Comparison of ENCODE assay signal across 8 cellular contexts in the genomic region with DNA sequence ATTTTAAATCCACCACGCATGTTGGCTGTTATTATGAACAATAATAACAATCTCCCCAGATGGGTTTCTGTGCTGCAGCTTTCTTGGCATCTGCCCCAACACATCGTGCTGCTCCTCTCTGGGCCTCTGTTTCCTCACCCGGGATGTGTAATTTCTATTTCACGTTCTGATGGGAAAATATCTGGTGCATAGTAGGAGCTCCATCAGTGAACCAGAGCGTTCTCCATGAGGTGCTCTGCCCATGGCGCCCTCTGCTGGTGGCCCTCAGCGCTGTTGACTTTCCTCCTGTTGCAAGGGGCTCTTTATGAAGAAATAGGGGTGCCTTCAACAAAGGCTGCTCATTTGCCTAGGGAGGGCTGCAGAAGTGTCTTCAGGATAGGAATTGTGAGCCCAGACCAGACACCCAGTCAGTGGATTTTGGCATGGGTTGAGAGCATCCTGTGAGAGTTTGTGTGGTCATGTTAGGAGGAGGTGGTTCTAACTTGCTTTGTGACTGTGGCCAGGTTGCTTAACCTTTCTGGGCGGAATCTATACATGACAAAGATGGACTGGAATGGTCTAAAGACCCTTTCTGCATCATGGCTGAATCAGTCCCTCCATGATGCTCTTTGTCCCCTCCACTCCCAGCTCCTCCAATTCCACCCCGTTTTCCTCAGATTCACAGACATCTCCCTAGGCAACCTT. TPM values are rescaled to one million over a fixed set of nuclear protein-coding genes. Genes with fewer than 3 reads are reported as not detected.
DNase-seq lines count a peak whose midpoint lies in the region; ATAC-seq and TF ChIP-seq lines count a peak whose summit lies in the region.

No MANE protein-coding gene starts in this region.

- H3K27me3 Mint-ChIP-seq in activated CD4-positive, alpha-beta memory T cell treated with anti-CD3 and anti-CD28 coated beads, Interleukin-2, amount 10 ng/mL, durations not matched to agents 7 days and 5 days = peaks cover 48% of the 10 kb centered on the region
- H3K27me3 Mint-ChIP-seq in natural killer cell treated with Interleukin-12 subunit alpha and Interleukin-12 subunit beta and Interleukin-15 and Interleukin-18, amount 100 ng/mL, for 72 hours = peaks cover 36 to 48% of the 10 kb centered on the region in 2 donors

- no peaks in the 10 kb centered on the region for H3K9me3 ChIP-seq in effector memory CD4-positive, alpha-beta T cell (ENCODE audit: control insufficient read depth, low read length)
- no peaks in the 10 kb centered on the region for H3K9me3 ChIP-seq in thyroid gland

- H3K9me3 Mint-ChIP-seq in activated CD4-positive, alpha-beta memory T cell treated with anti-CD3 and anti-CD28 coated beads, Interleukin-2, amount 10 ng/mL, durations not matched to agents 7 days and 5 days = no peaks in the 10 kb centered on the region
- no peaks in the 10 kb centered on the region for H3K9me3 Mint-ChIP-seq in natural killer cell treated with Interleukin-12 subunit alpha and Interleukin-12 subunit beta and Interleukin-15 and Interleukin-18, amount 100 ng/mL, for 72 hours

- peaks cover 26% of the 10 kb centered on the region for H3K27me3 ChIP-seq in effector memory CD4-positive, alpha-beta T cell (replicated peaks; ENCODE audit: control insufficient read depth, insufficient read depth, low read length, poor library complexity, severe bottlenecking)
- H3K27me3 ChIP-seq in thyroid gland = peaks cover 12% of the 10 kb centered on the region

- in situ Hi-C loops in G401 (cut with HindIII; ENCODE audit: low sequenced_read_pairs) = no loop called here

- ATAC-seq in natural killer cell treated with Interleukin-12 subunit alpha and Interleukin-12 subunit beta and Interleukin-15 and Interleukin-18, amount 100 ng/mL, for 72 hours = no peak
- ATAC-seq in HG03469 (IDR thresholded peaks at IDR 0.05; ENCODE audit: unreplicated experiment) (no peak), HG02970 (IDR thresholded peaks at IDR 0.05; ENCODE audit: low FRiP score, unreplicated experiment) (no peak)

- peak; percentile 60 for DNase-seq in G401 (ENCODE audit: low spot score)
- DNase-seq in LoVo (ENCODE audit: low spot score) = peak; percentile 22
- DNase-seq in activated CD4-positive, alpha-beta memory T cell treated with anti-CD3 and anti-CD28 coated beads, Interleukin-2, amount 10 ng/mL, durations not matched to agents 7 days and 5 days = peak; percentile 67
- peak; percentile 23 to 34 (median 27) for DNase-seq in effector memory CD4-positive, alpha-beta T cell
- peak; percentile 81 for DNase-seq in natural killer cell treated with Interleukin-12 subunit alpha and Interleukin-12 subunit beta and Interleukin-15 and Interleukin-18, amount 100 ng/mL, for 72 hours (ENCODE audit: low spot score)
- peak; percentile 41 to 48 for DNase-seq in thyroid gland

- TF ChIP-seq CTCF in thyroid gland (IDR thresholded peaks at IDR 0.05) = peak; percentile 24 to 74 (median 45)

- WGBS in thyroid gland, 2 donors = 23 to 25% methylated on average over 9 of the region's 9 CpGs

- TF ChIP-seq POLR2A in thyroid gland (IDR thresholded peaks at IDR 0.05) = no peak

- no peak overlapping the region for H3K27ac Mint-ChIP-seq in activated CD4-positive, alpha-beta memory T cell treated with anti-CD3 and anti-CD28 coated beads, Interleukin-2, amount 10 ng/mL, durations not matched to agents 7 days and 5 days
- H3K27ac Mint-ChIP-seq in natural killer cell treated with Interleukin-12 subunit alpha and Interleukin-12 subunit beta and Interleukin-15 and Interleukin-18, amount 100 ng/mL, for 72 hours = no peak overlapping the region

- CTCF ChIA-PET in activated CD4-positive, alpha-beta memory T cell treated with anti-CD3 and anti-CD28 coated beads, Interleukin-2, amount 10 ng/mL, durations not matched to agents 7 days and 5 days (lab: Charles Lee) = interaction anchor here (0.7 to 1.6 kb wide), 14 partner anchors 9 to 426 kb away, joined by 3 to 7 read pairs (median 4); a partner anchor contains a TSS

- no peaks in the 10 kb centered on the region for H3K36me3 Mint-ChIP-seq in activated CD4-positive, alpha-beta memory T cell treated with anti-CD3 and anti-CD28 coated beads, Interleukin-2, amount 10 ng/mL, durations not matched to agents 7 days and 5 days (ENCODE audit: low read depth)
- no peaks in the 10 kb centered on the region for H3K36me3 Mint-ChIP-seq in natural killer cell treated with Interleukin-12 subunit alpha and Interleukin-12 subunit beta and Interleukin-15 and Interleukin-18, amount 100 ng/mL, for 72 hours

- intact Hi-C loops in thyroid gland (cut with DNase I) = no loop called here

- no peaks in the 10 kb centered on the region for H3K4me1 ChIP-seq in effector memory CD4-positive, alpha-beta T cell (ENCODE audit: control insufficient read depth, insufficient read depth, low read length, poor library complexity, severe bottlenecking)
- H3K4me1 ChIP-seq in thyroid gland = peaks cover 0 to 11% of the 10 kb centered on the region in 2 donors

- no peak overlapping the region for H3K4me3 ChIP-seq in effector memory CD4-positive, alpha-beta T cell (ENCODE audit: insufficient read depth, low read depth, low read length, poor library complexity, severe bottlenecking)
- no peak overlapping the region for H3K4me3 ChIP-seq in thyroid gland (replicated peaks in 1 of 3)

- H3K4me1 Mint-ChIP-seq in activated CD4-positive, alpha-beta memory T cell treated with anti-CD3 and anti-CD28 coated beads, Interleukin-2, amount 10 ng/mL, durations not matched to agents 7 days and 5 days = peaks cover 10% of the 10 kb centered on the region
- H3K4me1 Mint-ChIP-seq in natural killer cell treated with Interleukin-12 subunit alpha and Interleukin-12 subunit beta and Interleukin-15 and Interleukin-18, amount 100 ng/mL, for 72 hours (ENCODE audit: low read depth in 2 of 2) = peaks cover 4 to 12% of the 10 kb centered on the region in 2 donors

- H3K27ac ChIP-seq in effector memory CD4-positive, alpha-beta T cell (ENCODE audit: insufficient read depth, low read length, poor library complexity, severe bottlenecking) = no peak overlapping the region
- no peak overlapping the region for H3K27ac ChIP-seq in thyroid gland

- POLR2A ChIA-PET in activated CD4-positive, alpha-beta memory T cell treated with anti-CD3 and anti-CD28 coated beads, Interleukin-2, amount 10 ng/mL, durations not matched to agents 7 days and 5 days (lab: Charles Lee) = no interaction called here

- no peak overlapping the region for H3K4me3 Mint-ChIP-seq in activated CD4-positive, alpha-beta memory T cell treated with anti-CD3 and anti-CD28 coated beads, Interleukin-2, amount 10 ng/mL, durations not matched to agents 7 days and 5 days
- H3K4me3 Mint-ChIP-seq in natural killer cell treated with Interleukin-12 subunit alpha and Interleukin-12 subunit beta and Interleukin-15 and Interleukin-18, amount 100 ng/mL, for 72 hours = no peak overlapping the region

- no peaks in the 10 kb centered on the region for H3K36me3 ChIP-seq in effector memory CD4-positive, alpha-beta T cell (ENCODE audit: control insufficient read depth, insufficient read depth, low read length)
- H3K36me3 ChIP-seq in thyroid gland = no peaks in the 10 kb centered on the region

RNA-seq across cellular contexts. Expression of a gene that starts 8.1 kb away (rescaled TPM):
- total RNA-seq in G401 (2014; rRNA removed; shearing (Covaris generic)) = not detected in 2 replicates
- not detected for total RNA-seq in activated CD4-positive, alpha-beta memory T cell treated with anti-CD3 and anti-CD28 coated beads, Interleukin-2, amount 10 ng/mL, durations not matched to agents 7 days and 5 days
- total RNA-seq in natural killer cell treated with Interleukin-12 subunit alpha and Interleukin-12 subunit beta and Interleukin-15 and Interleukin-18, amount 100 ng/mL, for 72 hours = not detected
- total RNA-seq in thyroid gland = not detected

RNA-seq across cellular contexts. Expression of a gene that starts 14.5 kb away (rescaled TPM):
- 65.4 and 70.6 TPM in 2 replicates for total RNA-seq in G401 (2014; rRNA removed; shearing (Covaris generic))
- 10 to 100 TPM; 16.9 to 17.1 TPM for total RNA-seq in activated CD4-positive, alpha-beta memory T cell treated with anti-CD3 and anti-CD28 coated beads, Interleukin-2, amount 10 ng/mL, durations not matched to agents 7 days and 5 days
- 10 to 100 TPM; 19.4 to 30.2 TPM for total RNA-seq in natural killer cell treated with Interleukin-12 subunit alpha and Interleukin-12 subunit beta and Interleukin-15 and Interleukin-18, amount 100 ng/mL, for 72 hours
- 100 to 1,000 TPM in 2 of 4 donors, 10 to 100 TPM in 2; 54.3 to 212 (median 135) TPM for total RNA-seq in thyroid gland

RNA-seq across cellular contexts. Expression of a gene that starts 57.4 kb away (rescaled TPM):
- 0.10 and 3.1 TPM in 2 replicates for total RNA-seq in G401 (2014; rRNA removed; shearing (Covaris generic))
- total RNA-seq in activated CD4-positive, alpha-beta memory T cell treated with anti-CD3 and anti-CD28 coated beads, Interleukin-2, amount 10 ng/mL, durations not matched to agents 7 days and 5 days = not detected
- under 1 TPM in 1 of 2 donors, not detected in 1; 0.36 TPM for total RNA-seq in natural killer cell treated with Interleukin-12 subunit alpha and Interleukin-12 subunit beta and Interleukin-15 and Interleukin-18, amount 100 ng/mL, for 72 hours
- total RNA-seq in thyroid gland = under 1 TPM in 1 of 4 donors, not detected in 3; 0.59 TPM

Comparison
In these comparisons a context has a peak if more than half of its experiments do, and no peak if none do; other contexts are left out.
1. DNase-seq: peak in every context shown above with its lines; median percentile 81 in natural killer cell treated with Interleukin-12 subunit alpha and Interleukin-12 subunit beta and Interleukin-15 and Interleukin-18, amount 100 ng/mL, for 72 hours; 67 in activated CD4-positive, alpha-beta memory T cell treated with anti-CD3 and anti-CD28 coated beads, Interleukin-2, amount 10 ng/mL, durations not matched to agents 7 days and 5 days; 60 in G401; 44 in thyroid gland; 27 in effector memory CD4-positive, alpha-beta T cell; 22 in LoVo.